In the genomic region with DNA sequence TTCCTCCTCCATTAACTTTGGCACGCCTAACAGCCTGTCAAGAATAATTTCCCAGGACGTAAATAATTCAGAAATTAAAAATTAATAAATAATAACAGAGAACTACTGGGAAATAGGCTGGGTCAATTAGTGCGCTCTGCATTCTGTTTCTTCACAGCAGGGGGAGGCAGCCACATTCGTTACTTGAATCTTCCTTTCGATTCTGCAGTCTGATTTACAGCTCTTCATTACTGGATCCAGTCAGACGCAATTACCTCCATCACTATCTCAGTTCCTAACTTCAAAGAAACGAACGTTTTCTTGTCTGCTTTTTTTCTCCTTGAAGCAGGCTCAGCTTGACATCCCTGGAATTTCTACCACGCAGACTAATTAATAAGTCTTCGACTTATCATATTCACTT, we compare ENCODE assay signal across 13 cellular contexts. TPM values are rescaled to one million over a fixed set of nuclear protein-coding genes. Genes with fewer than 3 reads are reported as not detected.
DNase-seq lines count a peak whose midpoint lies in the region; ATAC-seq and TF ChIP-seq lines count a peak whose summit lies in the region.
"Had no signal": no experiment of that assay in that cellular context is flagged by ENCODE, and none has a peak within 500 bp of the region (broad histone marks: within the 10 kb centered on the region; RNA-seq: fewer than 3 reads in every experiment).

No MANE protein-coding gene starts in this region.

- H3K36me3 ChIP-seq in ACC112 (ENCODE audit: insufficient read depth, low read length): 0 out of 2 replicates have a peak, but pooled peaks cover 3% of the 10 kb centered on the region
- no peaks in the 10 kb centered on the region for H3K36me3 ChIP-seq in endodermal cell (ENCODE audit: control insufficient read depth, insufficient read depth, low read length)
- H3K36me3 ChIP-seq in HAP-1 (replicated peaks): no peaks in the 10 kb centered on the region
- H3K36me3 ChIP-seq: stomach had no signal

- in situ Hi-C loops in HAP-1 (cut with MboI; ENCODE audit: low sequenced_read_pairs): no loop called here

- no peaks in the 10 kb centered on the region for H3K27me3 ChIP-seq in ACC112 (ENCODE audit: insufficient read depth, low read length)
- no peaks in the 10 kb centered on the region for H3K27me3 ChIP-seq in endodermal cell (ENCODE audit: control insufficient read depth, insufficient read depth, low read length, poor library complexity, severe bottlenecking)
- H3K27me3 ChIP-seq in HAP-1 (ENCODE audit: low read depth): no peaks in the 10 kb centered on the region; the same call in 1 of the 2 replicates
- H3K27me3 ChIP-seq: stomach had no signal

- peaks cover 7% of the 10 kb centered on the region for H3K4me1 Mint-ChIP-seq in endodermal cell
- peaks cover 4% of the 10 kb centered on the region for H3K4me1 Mint-ChIP-seq in nephron

- H3K4me3 ChIP-seq in ACC112 (ENCODE audit: low read depth, low read length): peak overlapping the region; percentile 75
- H3K4me3 ChIP-seq in endodermal cell (ENCODE audit: low read length): no peak overlapping the region
- no peak overlapping the region for H3K4me3 ChIP-seq in HAP-1
- H3K4me3 ChIP-seq: stomach had no signal

- H3K27ac Mint-ChIP-seq in endodermal cell (no peak overlapping the region), nephron (no peak overlapping the region)

- H3K9me3 ChIP-seq in endodermal cell (ENCODE audit: control insufficient read depth, low read length) (peaks cover 16% of the 10 kb centered on the region), HAP-1 (no peaks in the 10 kb centered on the region)

- peak overlapping the region; percentile 62 for H2AFZ ChIP-seq in ACC112 (ENCODE audit: low read length, unreplicated experiment)

- DNase-seq in HCEC 1CT (peak; percentile 19), endodermal cell (no peak), HAP-1 (ENCODE audit: low spot score in 2 of 2) (no peak), left lobe of liver (ENCODE audit: low spot score) (no peak)
- DNase-seq: activated CD4-positive, alpha-beta T cell treated with anti-CD3 and anti-CD28 coated beads for 4 hours; activated gamma-delta T cell; NCI-H524 treated with DMSO at 0.1 percent for 48 hours; stomach had no signal

- H3K9me3 Mint-ChIP-seq in endodermal cell (peaks cover 7% of the 10 kb centered on the region), nephron (peaks cover 23% of the 10 kb centered on the region)

- no peaks in the 10 kb centered on the region for H3K4me1 ChIP-seq in ACC112 (ENCODE audit: control insufficient read depth, insufficient read depth, low read length, unreplicated experiment)
- H3K4me1 ChIP-seq in endodermal cell (ENCODE audit: control insufficient read depth, insufficient read depth, low read length): peaks cover 4% of the 10 kb centered on the region
- no peaks in the 10 kb centered on the region for H3K4me1 ChIP-seq in HAP-1
- H3K4me1 ChIP-seq: stomach had no signal

- H3K36me3 Mint-ChIP-seq in endodermal cell (ENCODE audit: low read depth) (peaks cover 2% of the 10 kb centered on the region), nephron (ENCODE audit: low read depth) (peaks cover 9% of the 10 kb centered on the region)

- no peak overlapping the region for H3K4me3 Mint-ChIP-seq in endodermal cell
- peak overlapping the region; percentile 20 to 72 (median 62) for H3K4me3 Mint-ChIP-seq in nephron

- H3K27ac ChIP-seq in ACC112 (ENCODE audit: low read depth, low read length) (no peak overlapping the region), endodermal cell (ENCODE audit: low read depth, low read length) (no peak overlapping the region)
- H3K27ac ChIP-seq: HL-60, stomach had no signal

- no peaks in the 10 kb centered on the region for H3K27me3 Mint-ChIP-seq in endodermal cell (ENCODE audit: insufficient read depth)
- H3K27me3 Mint-ChIP-seq in nephron (ENCODE audit: low read depth): no peaks in the 10 kb centered on the region

- no peaks in the 10 kb centered on the region for H3K79me2 ChIP-seq in ACC112 (ENCODE audit: control insufficient read depth, insufficient read depth, low read length, unreplicated experiment)

- H3K9ac ChIP-seq in endodermal cell (ENCODE audit: extremely low read depth, low read length, poor library complexity, severe bottlenecking): no peak overlapping the region

- TF ChIP-seq CTCF in endodermal cell (conservative IDR thresholded peaks at IDR 0.05): peak; percentile 16
- TF ChIP-seq CTCF in nephron (IDR thresholded peaks at IDR 0.05; ENCODE audit: unreplicated experiment in 3 of 3): peak; percentile 23 to 30 (median 26)

- ATAC-seq in HG03045 (IDR thresholded peaks at IDR 0.05; ENCODE audit: unreplicated experiment) (no peak), GM18502 (IDR thresholded peaks at IDR 0.05; ENCODE audit: poor library complexity, unreplicated experiment) (no peak), left lobe of liver (no peak)

- 69 to 81% methylated on average over 6 to 10 of the region's 10 CpGs for WGBS in endodermal cell (ENCODE audit: insufficient coverage in 1 of 2, insufficient read length in 1 of 2), 2 experiments

RNA-seq across cellular contexts. Expression of gene RPL34, which starts 9.0 kb away (rescaled TPM):
- total RNA-seq in endodermal cell: 1,000 to 10,000 TPM; 1,014 to 1,108 TPM
- 2,395 TPM for polyA plus RNA-seq in endodermal cell (2013, experiment 1 of 2)
- 2,126 TPM for polyA plus RNA-seq in endodermal cell (2013, experiment 2 of 2)
- total RNA-seq in left lobe of liver: 334 TPM

RNA-seq across cellular contexts. Expression of gene OSTC, which starts 39.0 kb away (rescaled TPM):
- total RNA-seq in endodermal cell: 100 to 1,000 TPM; 195 to 215 TPM
- polyA plus RNA-seq in endodermal cell (2013, experiment 1 of 2): 216 TPM
- 206 TPM for polyA plus RNA-seq in endodermal cell (2013, experiment 2 of 2)
- total RNA-seq in left lobe of liver: 72.8 TPM
